Comparison of ENCODE assay signal across 1 cellular context in the genomic region with DNA sequence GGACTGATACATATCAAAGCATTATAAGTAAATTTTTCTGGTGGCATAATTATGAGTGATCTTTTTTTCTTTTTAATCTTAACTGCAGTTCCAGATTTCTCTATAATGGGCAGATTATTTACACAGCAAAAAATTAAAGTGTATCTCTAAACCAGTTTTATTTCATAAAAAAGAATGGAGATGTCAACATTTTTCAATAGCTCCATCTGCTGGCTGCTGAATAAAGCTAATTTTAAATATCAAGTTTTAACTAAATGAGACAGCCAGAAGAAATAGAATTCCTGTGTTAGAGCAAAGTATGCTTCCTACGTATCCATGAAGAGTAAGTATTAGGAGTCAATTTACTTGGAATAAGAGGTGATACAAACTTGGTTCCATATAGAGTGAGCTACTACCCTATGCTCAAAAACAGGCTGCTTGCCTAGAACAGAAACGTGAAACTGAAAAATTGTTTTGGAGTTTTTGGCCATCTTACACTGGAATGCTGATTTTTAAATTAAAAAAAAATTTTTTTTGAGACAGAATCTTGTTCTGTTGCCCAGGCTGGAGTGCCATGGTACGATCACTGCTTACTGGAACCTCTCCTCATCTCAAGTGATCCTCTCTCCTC.
TF ChIP-seq lines count a peak whose summit lies in the region.

No MANE protein-coding gene starts in this region.

TF ChIP-seq in GM12878, 131 proteins besides CTCF, POLR2A, EP300 and RAD21:
- TF ChIP-seq SMC3 (IDR thresholded peaks at IDR 0.05; ENCODE audit: borderline replicate concordance, low read length) (peak; percentile 64; the same call in 1 of the 2 replicates), SPI1 (IDR thresholded peaks at IDR 0.05; ENCODE audit: borderline replicate concordance, insufficient read depth, low read depth, low read length) (no peak)
